Comparison of ENCODE assay signal across 1 cellular context in the genomic region with DNA sequence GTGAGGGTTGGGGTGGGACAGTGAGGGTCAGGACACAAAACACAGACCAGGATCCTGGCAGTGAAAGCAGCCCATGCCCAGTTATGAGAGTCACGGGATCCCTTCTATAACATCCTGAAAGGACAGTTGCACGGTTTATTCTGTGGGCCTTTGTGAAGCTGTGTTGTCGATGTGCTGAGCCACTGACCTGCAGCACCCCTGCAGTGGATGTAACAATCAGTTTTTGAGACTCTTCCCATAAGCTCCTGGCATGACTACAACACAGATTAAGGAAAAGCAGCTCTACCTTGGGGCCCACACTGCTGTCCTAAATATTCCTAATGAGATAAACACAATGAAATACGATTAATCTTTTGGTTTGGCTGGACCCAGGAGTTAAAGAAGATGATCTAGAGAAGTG.
TF ChIP-seq lines count a peak whose summit lies in the region.

No MANE protein-coding gene starts in this region.

TF ChIP-seq in IMR-90, 13 proteins besides CTCF, POLR2A, EP300 and RAD21 (continued from another document):
- TF ChIP-seq SMC3 (IDR thresholded peaks at IDR 0.05; ENCODE audit: low read depth, low read length), result no peak
- TF ChIP-seq FOS (IDR thresholded peaks at IDR 0.05; ENCODE audit: low read depth, low read length), result no peak
- no peak for TF ChIP-seq RFX5 (IDR thresholded peaks at IDR 0.05; ENCODE audit: low read depth, low read length)
